2 cellular contexts compared by ENCODE assay signal in genomic region chr6:42230320-42231034, GRCh38.
A peak's percentile ranks its signal among the peaks of the same experiment; 100 is the strongest.
TF ChIP-seq lines count a peak whose summit lies in the region.

No MANE protein-coding gene starts in this region.

TF ChIP-seq in IMR-90, 13 proteins besides CTCF, POLR2A, EP300 and RAD21:
- TF ChIP-seq ELK1 (IDR thresholded peaks at IDR 0.05; ENCODE audit: borderline replicate concordance, low read depth, low read length): no peak
- no peak for TF ChIP-seq NFE2L2 (IDR thresholded peaks at IDR 0.05; ENCODE audit: low read depth, low read length)
- TF ChIP-seq CEBPB (IDR thresholded peaks at IDR 0.05; ENCODE audit: low read depth, low read length): no peak
- no peak for TF ChIP-seq MAFK (IDR thresholded peaks at IDR 0.05; ENCODE audit: low read depth, low read length)
- TF ChIP-seq MXI1 (IDR thresholded peaks at IDR 0.05; ENCODE audit: borderline replicate concordance, low read depth, low read length): no peak
- TF ChIP-seq SMC3 (IDR thresholded peaks at IDR 0.05; ENCODE audit: low read depth, low read length): peak; percentile 43; the same call in 1 of the 2 replicates

TF ChIP-seq in liver, 16 proteins besides CTCF, POLR2A, EP300 and RAD21:
- TF ChIP-seq MAX (IDR thresholded peaks at IDR 0.05) (no peak), JUND (IDR thresholded peaks at IDR 0.05) (no peak), FOXA2 (IDR thresholded peaks at IDR 0.05) (no peak), SP1 (IDR thresholded peaks at IDR 0.05) (no peak), FOXA1 (IDR thresholded peaks at IDR 0.05) (no peak), EGR1 (IDR thresholded peaks at IDR 0.05; ENCODE audit: low read depth in 2 of 2) (no peak), YY1 (IDR thresholded peaks at IDR 0.05) (no peak), TAF1 (conservative IDR thresholded peaks at IDR 0.05) (no peak), HNF4G (IDR thresholded peaks at IDR 0.05) (no peak), RXRA (IDR thresholded peaks at IDR 0.05) (no peak), HNF4A (conservative IDR thresholded peaks at IDR 0.05) (no peak)
TF ChIP-seq in liver: peak in this region for 0.
